8 cellular contexts compared by ENCODE assay signal in the genomic region with DNA sequence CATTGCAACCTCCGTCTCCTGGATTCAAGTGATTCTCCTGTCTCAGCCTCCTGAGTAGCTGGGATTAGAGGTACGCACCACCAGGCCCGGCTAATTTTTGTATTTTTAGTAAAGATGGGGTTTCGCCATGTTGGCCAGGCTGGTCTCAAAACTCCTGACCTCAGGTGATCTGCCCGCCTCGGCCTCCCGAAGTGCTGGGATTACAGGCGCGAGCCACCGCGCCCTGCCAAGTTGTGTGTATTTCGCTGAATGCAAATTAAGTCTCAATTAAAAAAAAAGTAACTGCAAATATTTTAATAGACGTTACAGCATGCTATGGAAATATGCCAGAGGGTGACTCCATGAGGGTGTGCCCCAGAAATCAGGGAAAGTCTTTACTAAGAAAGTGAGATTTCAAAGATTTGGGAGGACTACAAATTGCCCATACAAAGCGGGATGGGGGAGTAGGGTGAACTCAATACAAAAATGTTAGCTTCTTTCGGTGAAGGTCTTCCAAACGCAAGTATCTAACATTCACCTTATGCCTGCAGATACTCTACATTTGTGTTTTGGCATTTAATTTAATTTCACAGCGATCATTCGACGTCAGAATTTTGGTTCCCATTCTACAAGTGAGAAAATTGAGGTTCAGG.
DNase-seq lines count a peak whose midpoint lies in the region; ATAC-seq and TF ChIP-seq lines count a peak whose summit lies in the region.

No MANE protein-coding gene starts in this region.

- H3K27me3 ChIP-seq in BLaER1 (no peaks in the 10 kb centered on the region), Loucy (ENCODE audit: insufficient read depth, low read length, poor library complexity, severe bottlenecking) (no peaks in the 10 kb centered on the region)
- H3K27me3 ChIP-seq in effector memory CD4-positive, alpha-beta T cell (replicated peaks; ENCODE audit: control insufficient read depth, insufficient read depth, low read length, poor library complexity, severe bottlenecking) = no peaks in the 10 kb centered on the region

- H3K4me1 ChIP-seq in BLaER1 (peaks cover 19% of the 10 kb centered on the region), Loucy (ENCODE audit: insufficient read depth, low read length, poor library complexity, severe bottlenecking) (peaks cover 12% of the 10 kb centered on the region)
- peaks cover 4% of the 10 kb centered on the region for H3K4me1 ChIP-seq in effector memory CD4-positive, alpha-beta T cell (ENCODE audit: control insufficient read depth, insufficient read depth, low read length, poor library complexity, severe bottlenecking)

- peaks cover 9% of the 10 kb centered on the region; the same call in 1 of the 2 replicates for H3F3A ChIP-seq in Loucy (ENCODE audit: low read depth)

- peak overlapping the region; percentile 97 for H2AFZ ChIP-seq in Loucy (ENCODE audit: low read length)

- peaks cover 2% of the 10 kb centered on the region for H3K9me3 Mint-ChIP-seq in nephron

- no peaks in the 10 kb centered on the region for H3K9me2 ChIP-seq in Loucy (replicated peaks; ENCODE audit: low read depth, low read length)

- peaks cover 4% of the 10 kb centered on the region for H3K4me1 Mint-ChIP-seq in nephron

- H3K4me3 ChIP-seq in BLaER1 = peak overlapping the region; percentile 65
- H3K4me3 ChIP-seq in Loucy (ENCODE audit: low read length, poor library complexity, severe bottlenecking) = peak overlapping the region; percentile 63
- H3K4me3 ChIP-seq in effector memory CD4-positive, alpha-beta T cell (ENCODE audit: insufficient read depth, low read depth, low read length, poor library complexity, severe bottlenecking) = peak overlapping the region; percentile 49

- H3K9ac ChIP-seq in BLaER1 (peak overlapping the region; percentile 80), Loucy (ENCODE audit: low read depth, low read length, poor library complexity, severe bottlenecking) (peak overlapping the region; percentile 59)

- H3K36me3 Mint-ChIP-seq in nephron (ENCODE audit: low read depth) = no peaks in the 10 kb centered on the region

- H4K20me1 ChIP-seq in BLaER1 = no peaks in the 10 kb centered on the region
- no peaks in the 10 kb centered on the region for H4K20me1 ChIP-seq in Loucy (ENCODE audit: insufficient read depth, low read length, poor library complexity, severe bottlenecking)

- H3K27ac Mint-ChIP-seq in nephron = peak overlapping the region; percentile 91 to 99 (median 98)

- H3K9me3 ChIP-seq in BLaER1 (no peaks in the 10 kb centered on the region), Loucy (ENCODE audit: insufficient read depth, low read depth, low read length) (no peaks in the 10 kb centered on the region)
- no peaks in the 10 kb centered on the region for H3K9me3 ChIP-seq in effector memory CD4-positive, alpha-beta T cell (ENCODE audit: control insufficient read depth, low read length)

- no peak for ATAC-seq in left lobe of liver

- H3K79me2 ChIP-seq in Loucy (ENCODE audit: insufficient read depth, low read length) = no peaks in the 10 kb centered on the region

- no peak for DNase-seq in effector memory CD4-positive, alpha-beta T cell
- DNase-seq in left lobe of liver (ENCODE audit: low spot score) = no peak
- no peak for DNase-seq in NAMALWA (ENCODE audit: low spot score)
- no peak for DNase-seq in islet precursor cell
- no peak for DNase-seq in HPDE6-E6E7 (ENCODE audit: extremely low spot score)

- H3K4me3 Mint-ChIP-seq in nephron = peak overlapping the region; percentile 82 to 89 (median 86)

- peak overlapping the region; percentile 79 for H3K4me2 ChIP-seq in BLaER1
- H3K4me2 ChIP-seq in Loucy (ENCODE audit: low read depth, low read length, poor library complexity, severe bottlenecking) = peak overlapping the region; percentile 61

- H3K27me3 Mint-ChIP-seq in nephron (ENCODE audit: low read depth) = no peaks in the 10 kb centered on the region

- no peaks in the 10 kb centered on the region for H3K36me3 ChIP-seq in BLaER1
- no peaks in the 10 kb centered on the region for H3K36me3 ChIP-seq in Loucy (ENCODE audit: insufficient read depth, low read length)
- H3K36me3 ChIP-seq in effector memory CD4-positive, alpha-beta T cell (ENCODE audit: control insufficient read depth, insufficient read depth, low read length) = no peaks in the 10 kb centered on the region

- H3K27ac ChIP-seq in BLaER1 = peak overlapping the region; percentile 88
- H3K27ac ChIP-seq in effector memory CD4-positive, alpha-beta T cell (ENCODE audit: insufficient read depth, low read length, poor library complexity, severe bottlenecking) = peak overlapping the region; percentile 42

- TF ChIP-seq CTCF in Loucy (conservative IDR thresholded peaks at IDR 0.05; ENCODE audit: low read length) (no peak), nephron (IDR thresholded peaks at IDR 0.05; ENCODE audit: unreplicated experiment in 3 of 3) (no peak)
